Comparison of ENCODE assay signal across 2 cellular contexts in the genomic region with DNA sequence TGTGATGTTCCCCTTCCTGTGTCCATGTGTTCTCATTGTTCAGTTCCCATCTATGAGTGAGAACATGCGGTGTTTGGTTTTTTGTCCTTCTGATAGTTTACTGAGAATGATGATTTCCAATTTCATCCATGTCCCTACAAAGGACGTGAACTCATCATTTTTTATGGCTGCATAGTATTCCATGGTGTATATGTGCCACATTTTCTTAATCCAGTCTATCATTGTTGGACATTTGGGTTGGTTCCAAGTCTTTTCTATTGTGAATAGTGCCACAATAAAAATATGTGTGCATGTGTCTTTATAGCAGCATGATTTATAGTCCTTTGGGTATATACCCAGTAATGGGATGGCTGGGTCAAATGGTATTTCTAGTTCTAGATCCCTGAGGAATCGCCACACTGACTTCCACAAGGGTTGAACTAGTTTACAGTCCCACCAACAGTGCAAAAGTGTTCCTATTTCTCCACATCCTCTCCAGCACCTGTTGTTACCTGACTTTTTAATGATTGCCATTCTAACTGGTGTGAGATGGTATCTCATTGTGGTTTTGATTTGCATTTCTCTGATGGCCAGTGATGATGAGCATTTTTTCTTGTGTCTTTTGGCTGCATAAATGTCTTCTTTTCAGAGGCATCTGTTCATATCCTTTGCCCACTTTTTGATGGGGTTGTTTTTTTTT. TPM values are rescaled to one million over a fixed set of nuclear protein-coding genes. Genes with fewer than 3 reads are reported as not detected.
DNase-seq lines count a peak whose midpoint lies in the region; ATAC-seq, FAIRE-seq and TF ChIP-seq lines count a peak whose summit lies in the region.
"Not testable (repeated sequence)": the region's sequence is repeated elsewhere in the genome, so short reads cannot be mapped to it uniquely, and the experiment has no call there.

No MANE protein-coding gene starts in this region.

- H3K27ac ChIP-seq in HEK293 (ENCODE audit: extremely low read depth, low read depth, low read length); K562 (ENCODE audit: extremely low read depth, low read depth, low read length): not testable (repeated sequence)

- H3K27me3 ChIP-seq in K562 (ENCODE audit: control insufficient read depth in 2 of 2, insufficient read depth in 2 of 2, low read length in 2 of 2): not testable (repeated sequence)

- H3K9me3 ChIP-seq in HEK293 (ENCODE audit: control insufficient read depth, insufficient read depth, low read depth, low read length); K562 (replicated peaks; ENCODE audit: control insufficient read depth, insufficient read depth, low read depth, low read length): not testable (repeated sequence)

- not testable (repeated sequence) for FAIRE-seq in K562 (lab: Jason Lieb, UNC)

- intact Hi-C loops in K562 (cut with micrococcal nuclease): loop anchor here (1.0 to 10.0 kb wide), 5 partner anchors 41 to 363 kb away; a partner anchor contains a TSS

- H3K4me1 ChIP-seq in HEK293 (ENCODE audit: control insufficient read depth, insufficient read depth, low read length); K562 (replicated peaks in 1 of 2; ENCODE audit: control insufficient read depth in 2 of 2, insufficient read depth in 2 of 2, low read length in 2 of 2): not testable (repeated sequence)

- not testable (repeated sequence) for H3K9me1 ChIP-seq in K562 (ENCODE audit: control insufficient read depth, insufficient read depth, low read length)

- not testable (repeated sequence) for DNase-seq in K562 (ENCODE audit: extremely low read depth in 1 of 4, low spot score in 3 of 4)

- POLR2A ChIA-PET in HEK293 (lab: Yijun Ruan, JAX); K562 (lab: Yijun Ruan, JAX): not testable (repeated sequence)

- not testable (repeated sequence) for TF ChIP-seq EP300 in K562 (IDR thresholded peaks at IDR 0.05; ENCODE audit: low read length)

- BruUV-seq in K562 (replicated peaks; lab: Mats Ljungman, UMichigan): not testable (repeated sequence)

- not testable (repeated sequence) for TF ChIP-seq RAD21 in K562 (CRISPR knock-in tag; conservative IDR thresholded peaks at IDR 0.05 in 1 of 2, IDR thresholded peaks at IDR 0.05 in 1 of 2)

- H2AFZ ChIP-seq in K562 (ENCODE audit: low read depth, low read length): not testable (repeated sequence)

- H3K4me3 ChIP-seq in HEK293 (ENCODE audit: low read depth, low read length); K562: not testable (repeated sequence)

- H3K79me2 ChIP-seq in K562 (ENCODE audit: control insufficient read depth, insufficient read depth, low read length): not testable (repeated sequence)

- TF ChIP-seq CTCF in HEK293 (tag by site-specific recombination; IDR thresholded peaks at IDR 0.05); K562 (IDR thresholded peaks at IDR 0.05 in 2 of 3, conservative IDR thresholded peaks at IDR 0.05 in 1 of 3; ENCODE audit: insufficient read depth in 2 of 3, low read depth in 1 of 3, low read length in 3 of 3): not testable (repeated sequence)

- WGBS in K562 (ENCODE audit: insufficient coverage, low coverage, missing lambda C conversion rate): 45% methylated on average over 2 of the region's 3 CpGs

- not testable (repeated sequence) for ATAC-seq in K562

- CTCF ChIA-PET in HEK293 (lab: Yijun Ruan, JAX): not testable (repeated sequence)
- CTCF ChIA-PET in K562 (lab: Yijun Ruan, JAX; ENCODE audit: low intra/inter-chr PET ratio): interaction anchor here (0.8 to 2.0 kb wide), 2 partner anchors 40 to 341 kb away, joined by 7 to 18 read pairs; a partner anchor contains a TSS

- TF ChIP-seq POLR2A in K562 (conservative IDR thresholded peaks at IDR 0.05): not testable (repeated sequence)

- H3K4me2 ChIP-seq in K562 (ENCODE audit: insufficient read depth, low read length): not testable (repeated sequence)

- H3K36me3 ChIP-seq in HEK293 (ENCODE audit: control insufficient read depth in 2 of 2, insufficient read depth in 1 of 2, low read length in 2 of 2); K562 (ENCODE audit: control insufficient read depth, insufficient read depth, low read length): not testable (repeated sequence)

- in situ Hi-C loops in K562 (cut with MboI): not testable (repeated sequence)

- not testable (repeated sequence) for H3K9ac ChIP-seq in K562 (ENCODE audit: insufficient read depth in 1 of 2, low read depth in 2 of 2, low read length in 2 of 2)

- not testable (repeated sequence) for H4K20me1 ChIP-seq in K562 (replicated peaks; ENCODE audit: control insufficient read depth, insufficient read depth, low read length)

TF ChIP-seq in HEK293, 187 proteins besides CTCF, POLR2A, EP300 and RAD21:
- TF ChIP-seq ZNF146 (tag by site-specific recombination; IDR thresholded peaks at IDR 0.05): peak; percentile 67; the same call in 1 of the 2 replicates
- peak; percentile 98 for TF ChIP-seq ZNF184 (tag by site-specific recombination; IDR thresholded peaks at IDR 0.05)

TF ChIP-seq in K562, 482 proteins besides CTCF, POLR2A, EP300 and RAD21:
- peak; percentile 64; the same call in 1 of the 2 replicates for TF ChIP-seq HLTF (IDR thresholded peaks at IDR 0.05)
- TF ChIP-seq TRIM24 (IDR thresholded peaks at IDR 0.05): 0 out of 4 replicates have a peak, but pooled peaks of 1 of the 2 experiments have one; percentile 12
- TF ChIP-seq BCOR (IDR thresholded peaks at IDR 0.05): peak; percentile 58
- peak; percentile 63; the same call in 1 of the 2 replicates for TF ChIP-seq TRIM28 (IDR thresholded peaks at IDR 0.05)
- peak; percentile 94 for TF ChIP-seq ZNF184 (CRISPR knock-in tag; IDR thresholded peaks at IDR 0.05)
- peak; percentile 33; the same call in 1 of the 2 replicates for TF ChIP-seq SMARCA5 (IDR thresholded peaks at IDR 0.05)

RNA-seq across cellular contexts. Expression of a gene that starts 16.7 kb away (rescaled TPM):
- 221 and 364 TPM in 2 replicates for total RNA-seq in K562 (2011; cell fraction: chromatin; rRNA removed; ENCODE audit: low replicate concordance)
- 125 and 149 TPM in 2 replicates for total RNA-seq in K562 (2011; cell fraction: nucleolus; rRNA removed)
- 218 and 331 TPM in 2 replicates for total RNA-seq in K562 (2011; cell fraction: nucleoplasm; rRNA removed)
- 74.6 and 136 TPM in 2 replicates for total RNA-seq in K562 (2014; rRNA removed)
- 59.9 and 67.3 TPM in 2 replicates for total RNA-seq in K562 (2014; rRNA removed; fragmentation: Illumina TruSeq; extraction: Trizol)
- 58.5 and 61.7 TPM in 2 replicates for total RNA-seq in K562 (2015; rRNA removed; fragmentation: Illumina TruSeq; extraction: Trizol)
- 89.1 and 90.0 TPM in 2 replicates for total RNA-seq in K562 (2021)
- 33.6 and 82.0 TPM in 2 replicates for polyA plus RNA-seq in K562 (2011; rRNA removed)
- 36.1 and 51.5 TPM in 2 replicates for polyA plus RNA-seq in K562 (2011; cell fraction: cytosol; rRNA removed)
- polyA plus RNA-seq in K562 (2011; cell fraction: nucleus; rRNA removed): 136 and 225 TPM in 2 replicates
- 38.8 and 45.6 TPM in 2 replicates for polyA plus RNA-seq in K562 (2012)
- polyA plus RNA-seq in K562 (2014; fragmentation: Illumina TruSeq; extraction: Trizol): 49.8 and 49.9 TPM in 2 replicates
- 1 to 10 TPM; 7.7 to 9.6 TPM for polyA plus RNA-seq in K562 (2014; fragmentation: Nextera tagmentation; extraction: Ambion mirVana)
- 49.0 and 50.9 TPM in 2 replicates for polyA plus RNA-seq in K562 (2014; rRNA removed)
- 80.1 and 153 TPM in 2 replicates for polyA minus RNA-seq in K562 (2011; rRNA and poly(A)+ RNA removed)
- 53.8 and 63.2 TPM in 2 replicates for polyA minus RNA-seq in K562 (2011; cell fraction: cytosol; rRNA and poly(A)+ RNA removed)
- polyA minus RNA-seq in K562 (2011; cell fraction: nucleus; rRNA and poly(A)+ RNA removed): 191 and 204 TPM in 2 replicates

RNA-seq across cellular contexts. Expression of a gene that starts 39.8 kb away (rescaled TPM):
- total RNA-seq in K562 (2011; cell fraction: chromatin; rRNA removed; ENCODE audit: low replicate concordance): 205 and 222 TPM in 2 replicates
- 88.2 and 99.2 TPM in 2 replicates for total RNA-seq in K562 (2011; cell fraction: nucleolus; rRNA removed)
- total RNA-seq in K562 (2011; cell fraction: nucleoplasm; rRNA removed): 125 and 156 TPM in 2 replicates
- total RNA-seq in K562 (2014; rRNA removed) (35.7 and 35.8 TPM in 2 replicates), K562 (2014; rRNA removed; fragmentation: Illumina TruSeq; extraction: Trizol) (38.8 and 40.1 TPM in 2 replicates), K562 (2015; rRNA removed; fragmentation: Illumina TruSeq; extraction: Trizol) (41.2 and 42.9 TPM in 2 replicates), K562 (2021) (37.3 and 47.3 TPM in 2 replicates)
- polyA plus RNA-seq in K562 (2011; rRNA removed) (30.5 and 30.9 TPM in 2 replicates), K562 (2014; fragmentation: Illumina TruSeq; extraction: Trizol) (38.2 and 39.7 TPM in 2 replicates), K562 (2014; fragmentation: Nextera tagmentation; extraction: Ambion mirVana) (1 to 10 TPM; 6.8 to 9.6 TPM), K562 (2014; rRNA removed) (37.4 and 39.6 TPM in 2 replicates)
- polyA plus RNA-seq in K562 (2011; cell fraction: cytosol; rRNA removed): 15.3 and 15.4 TPM in 2 replicates
- 64.1 and 106 TPM in 2 replicates for polyA plus RNA-seq in K562 (2011; cell fraction: nucleus; rRNA removed)
- 20.2 and 27.0 TPM in 2 replicates for polyA plus RNA-seq in K562 (2012)
- 34.0 and 39.0 TPM in 2 replicates for polyA minus RNA-seq in K562 (2011; rRNA and poly(A)+ RNA removed)
- polyA minus RNA-seq in K562 (2011; cell fraction: cytosol; rRNA and poly(A)+ RNA removed): 21.2 and 26.1 TPM in 2 replicates
- 50.6 and 53.0 TPM in 2 replicates for polyA minus RNA-seq in K562 (2011; cell fraction: nucleus; rRNA and poly(A)+ RNA removed)
